In the genomic region with DNA sequence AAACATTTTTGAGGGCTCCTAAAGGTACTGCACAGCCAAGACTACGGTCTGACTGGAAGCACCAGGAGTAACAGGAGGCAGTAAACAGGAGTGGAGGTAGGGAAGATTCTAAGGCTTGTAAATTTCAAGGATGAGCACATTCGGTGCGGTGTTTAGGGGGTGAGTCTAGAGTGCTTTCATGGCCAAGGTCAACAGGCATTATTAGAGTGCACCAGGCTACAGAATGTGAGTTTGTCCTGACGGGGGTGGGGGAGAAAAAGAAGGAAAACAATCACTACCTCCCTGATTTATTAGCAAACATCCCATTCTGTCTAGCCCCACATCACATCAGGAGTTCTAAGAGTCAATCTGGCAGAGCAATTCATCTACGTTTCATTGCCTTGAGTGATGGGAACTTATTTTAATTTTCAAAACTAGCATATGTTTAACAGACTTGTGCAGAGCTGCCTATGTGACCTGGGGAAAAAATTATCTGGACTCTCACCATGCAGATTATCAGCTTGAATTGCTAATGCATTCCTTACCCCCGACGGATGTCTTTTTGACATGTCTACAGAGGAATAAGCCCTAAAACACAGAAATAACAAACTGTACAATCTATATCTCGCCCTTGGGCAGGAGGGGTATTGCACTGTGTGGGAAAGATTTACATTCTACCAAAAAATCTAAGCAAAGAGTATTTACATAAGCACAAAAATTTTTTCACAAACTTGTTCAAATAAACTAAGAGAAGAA, we compare ENCODE assay signal across 18 cellular contexts. TPM values are rescaled to one million over a fixed set of nuclear protein-coding genes. Genes with fewer than 3 reads are reported as not detected.
A peak's percentile ranks its signal among the peaks of the same experiment; 100 is the strongest.
DNase-seq lines count a peak whose midpoint lies in the region; ATAC-seq, FAIRE-seq and TF ChIP-seq lines count a peak whose summit lies in the region.
"Had no signal": no experiment of that assay in that cellular context is flagged by ENCODE, and none has a peak within 500 bp of the region (broad histone marks: within the 10 kb centered on the region; RNA-seq: fewer than 3 reads in every experiment).

No MANE protein-coding gene starts in this region.

- H3K4me1 Mint-ChIP-seq in MCF 10A (ENCODE audit: insufficient read depth, unreplicated experiment), result peaks cover 61% of the 10 kb centered on the region

- BruUV-seq in MCF 10A (replicated peaks; lab: Mats Ljungman, UMichigan), result no TSS peak

- no peaks in the 10 kb centered on the region for H3K9me3 Mint-ChIP-seq in MCF 10A (ENCODE audit: unreplicated experiment)
- H3K9me3 Mint-ChIP-seq: memory B cell had no signal

- POLR2A ChIA-PET in MCF 10A (lab: Yijun Ruan, JAX), result interaction anchor here (0.6 to 10.6 kb wide), 12 partner anchors 14 to 390 kb away, joined by 3 to 260 read pairs (median 3); a partner anchor contains a TSS

- H3K27ac Mint-ChIP-seq in MCF 10A (ENCODE audit: low read depth, unreplicated experiment), result peak overlapping the region; percentile 84
- H3K27ac Mint-ChIP-seq: memory B cell had no signal

- H3K27me3 Mint-ChIP-seq in MCF 10A (ENCODE audit: insufficient read depth, unreplicated experiment), result no peaks in the 10 kb centered on the region
- H3K27me3 Mint-ChIP-seq: memory B cell had no signal

- FAIRE-seq in frontal cortex (lab: Jason Lieb, UNC) (no peak), RCC 7860 (lab: Jason Lieb, UNC) (no peak)
- FAIRE-seq: H54 had no signal

- H3K9me3 ChIP-seq in RWPE2 (ENCODE audit: severe bottlenecking) (no peaks in the 10 kb centered on the region), iPS-20b (ENCODE audit: insufficient read depth, low read depth, low read length) (no peaks in the 10 kb centered on the region), thoracic aorta (no peaks in the 10 kb centered on the region)
- H3K9me3 ChIP-seq: BLaER1, MG63 had no signal

- peaks cover 11% of the 10 kb centered on the region for H3K36me3 Mint-ChIP-seq in MCF 10A (ENCODE audit: insufficient read depth, unreplicated experiment)

- peak overlapping the region; percentile 49 for H3K27ac ChIP-seq in RWPE2 (ENCODE audit: poor library complexity, severe bottlenecking)
- no peak overlapping the region for H3K27ac ChIP-seq in iPS-20b (ENCODE audit: low read length)
- peak overlapping the region; percentile 6 to 34 for H3K27ac ChIP-seq in thoracic aorta
- H3K27ac ChIP-seq: BLaER1 had no signal

- DNase-seq in RWPE2 (ENCODE audit: low spot score) (no peak), MCF 10A (ENCODE audit: unreplicated experiment) (no peak), thoracic aorta (ENCODE audit: low spot score) (no peak), epidermal melanocyte (ENCODE audit: insufficient read length, low spot score) (no peak), frontal cortex (ENCODE audit: low spot score in 2 of 2) (no peak), RCC 7860 (ENCODE audit: low spot score) (no peak)
- DNase-seq: activated CD4-positive, CD25-positive, alpha-beta regulatory T cell treated with anti-CD3 and anti-CD28 coated beads, Interleukin-2, amount 50 U/mL, for 72 hours; activated CD8-positive, alpha-beta memory T cell treated with anti-CD3 and anti-CD28 coated beads, Interleukin-2, amount 50 U/mL, for 4 hours; activated gamma-delta T cell treated with Interleukin-2 at 50 U/mL for 16 hours; brain microvascular endothelial cell; MG63; NCI-H187 treated with DMSO at 0.1 percent for 48 hours; retina; T-helper 2 cell had no signal

- no peak for TF ChIP-seq CTCF in RWPE2 (IDR thresholded peaks at IDR 0.05; ENCODE audit: poor library complexity, severe bottlenecking)
- no peak for TF ChIP-seq CTCF in MCF 10A (IDR thresholded peaks at IDR 0.05; ENCODE audit: unreplicated experiment)
- no peak for TF ChIP-seq CTCF in thoracic aorta (IDR thresholded peaks at IDR 0.05)

- no peaks in the 10 kb centered on the region for H3K27me3 ChIP-seq in RWPE2 (ENCODE audit: insufficient read depth, poor library complexity, severe bottlenecking)
- no peaks in the 10 kb centered on the region for H3K27me3 ChIP-seq in iPS-20b (ENCODE audit: insufficient read depth, low read length)
- H3K27me3 ChIP-seq in thoracic aorta (replicated peaks; ENCODE audit: insufficient read depth), result no peaks in the 10 kb centered on the region
- H3K27me3 ChIP-seq: BLaER1, brain microvascular endothelial cell, MG63 had no signal

- H3K4me3 ChIP-seq in RWPE2 (ENCODE audit: severe bottlenecking) (no peak overlapping the region), iPS-20b (ENCODE audit: low read length) (0 out of 2 replicates have a peak overlapping the region, but pooled peaks have one; percentile 6), thoracic aorta (no peak overlapping the region)
- H3K4me3 ChIP-seq: BLaER1, MG63 had no signal

- no peak overlapping the region for H3K9ac ChIP-seq in iPS-20b (ENCODE audit: low read depth, low read length)
- H3K9ac ChIP-seq: BLaER1 had no signal

- CTCF ChIA-PET in MCF 10A (lab: Yijun Ruan, JAX), result interaction anchor here (0.6 to 1.9 kb wide), 5 partner anchors 11 to 45 kb away, joined by 3 to 6 read pairs (median 3); a partner anchor contains a TSS

- ATAC-seq in RWPE2 (ENCODE audit: low read depth) (no peak), thoracic aorta (ENCODE audit: insufficient number of reproducible peaks, low FRiP score, low read depth) (no peak)

- peaks cover 11% of the 10 kb centered on the region for H3K36me3 ChIP-seq in RWPE2 (ENCODE audit: low read depth)
- 0 out of 2 replicates have a peak, but pooled peaks cover 4% of the 10 kb centered on the region for H3K36me3 ChIP-seq in iPS-20b (ENCODE audit: insufficient read depth, low read depth, low read length)
- H3K36me3 ChIP-seq in thoracic aorta, result no peaks in the 10 kb centered on the region
- H3K36me3 ChIP-seq: brain microvascular endothelial cell had no signal

- no peak overlapping the region for H3K4me3 Mint-ChIP-seq in MCF 10A (ENCODE audit: unreplicated experiment)
- H3K4me3 Mint-ChIP-seq: memory B cell had no signal

- intact Hi-C loops in MCF 10A (cut with micrococcal nuclease), result no loop called here

- H3K4me1 ChIP-seq in RWPE2 (ENCODE audit: insufficient read depth, poor library complexity, severe bottlenecking) (peaks cover 55% of the 10 kb centered on the region), iPS-20b (ENCODE audit: insufficient read depth, low read length) (peaks cover 53% of the 10 kb centered on the region), thoracic aorta (ENCODE audit: control insufficient read depth in 1 of 2, low read depth in 2 of 2) (peaks cover 23 to 59% of the 10 kb centered on the region in 2 donors)

RNA-seq across cellular contexts. Expression of a gene that starts 45.0 kb away (rescaled TPM):
- 459 and 472 TPM in 2 replicates for total RNA-seq in MCF 10A (2022)
- total RNA-seq in thoracic aorta, result 100 to 1,000 TPM; 342 to 468 TPM
- 549 TPM for total RNA-seq in frontal cortex
